ENCODE assay signal across 8 cellular contexts in genomic region chr6:167113935-167114910, GRCh38. TPM values are rescaled to one million over a fixed set of nuclear protein-coding genes. Genes with fewer than 3 reads are reported as not detected.
DNase-seq lines count a peak whose midpoint lies in the region; ATAC-seq, FAIRE-seq and TF ChIP-seq lines count a peak whose summit lies in the region.

No MANE protein-coding gene starts in this region.

- H3K27ac ChIP-seq in colonic mucosa, result no peak overlapping the region

- no peak for FAIRE-seq in H54 (lab: Jason Lieb, UNC)

- no peaks in the 10 kb centered on the region for H3K9me3 ChIP-seq in colonic mucosa

- H3K36me3 ChIP-seq in GM06990 (ENCODE audit: control insufficient read depth, insufficient read depth, low read length), result no peaks in the 10 kb centered on the region
- no peaks in the 10 kb centered on the region for H3K36me3 ChIP-seq in colonic mucosa

- peak; percentile 89 for ATAC-seq in GM19397 (IDR thresholded peaks at IDR 0.05; ENCODE audit: unreplicated experiment)
- peak; percentile 89 for ATAC-seq in HG03354 (IDR thresholded peaks at IDR 0.05; ENCODE audit: poor library complexity, severe bottlenecking, unreplicated experiment)

- intact Hi-C loops in colonic mucosa (cut with DNase I), result no loop called here

- H3K9ac ChIP-seq in colonic mucosa (ENCODE audit: low read depth in 2 of 2, low read length in 2 of 2), result no peak overlapping the region

- DNase-seq in GM06990 (ENCODE audit: extremely low read depth, insufficient read length) (peak; percentile 89), H54 (ENCODE audit: insufficient read length, low spot score) (no peak), colonic mucosa (no peak), amniotic stem cell (lab: John Stamatoyannopoulos, UW) (no peak), NCI-H345 (lab: John Stamatoyannopoulos, UW) (no peak)
- peak; percentile 86 for DNase-seq in central memory CD4-positive, alpha-beta T cell

- TF ChIP-seq CTCF in GM06990 (IDR thresholded peaks at IDR 0.05; ENCODE audit: insufficient read depth, low read length, poor library complexity, severe bottlenecking) (no peak), colonic mucosa (IDR thresholded peaks at IDR 0.05) (no peak)

- no peaks in the 10 kb centered on the region for H3K4me1 ChIP-seq in colonic mucosa

- TF ChIP-seq POLR2A in H54 (IDR thresholded peaks at IDR 0.05; ENCODE audit: low read depth, low read length), result no peak

- no peak overlapping the region; the same call in none of the 2 replicates for H3K4me3 ChIP-seq in GM06990 (replicated peaks; ENCODE audit: low read depth, low read length)
- no peak overlapping the region for H3K4me3 ChIP-seq in colonic mucosa

- no peaks in the 10 kb centered on the region for H3K27me3 ChIP-seq in GM06990 (replicated peaks; ENCODE audit: control insufficient read depth, insufficient read depth, low read length)
- no peaks in the 10 kb centered on the region for H3K27me3 ChIP-seq in colonic mucosa

RNA-seq across cellular contexts. Expression of gene CCR6, which starts 8.7 kb away (rescaled TPM):
- total RNA-seq in colonic mucosa, result under 1 TPM; 0.49 to 0.53 TPM

RNA-seq across cellular contexts. Expression of gene GPR31, which starts 43.6 kb away (rescaled TPM):
- total RNA-seq in colonic mucosa, result not detected

Comparison
In these comparisons a context has a peak if more than half of its experiments do, and no peak if none do; other contexts are left out.
1. DNase-seq: peak in GM06990 (single experiment) and central memory CD4-positive, alpha-beta T cell (single experiment); none in H54 (single experiment), colonic mucosa (single experiment), amniotic stem cell (single experiment) and NCI-H345 (single experiment).